29 cellular contexts compared by ENCODE assay signal in genomic region chr22:44002324-44002723, GRCh38.
"Had no signal": no experiment of that assay in that cellular context is flagged by ENCODE, and none has a peak within 500 bp of the region (broad histone marks: within the 10 kb centered on the region; RNA-seq: fewer than 3 reads in every experiment).

No MANE protein-coding gene starts in this region.

- H3K27ac ChIP-seq: coronary artery, esophagus squamous epithelium, heart right ventricle, left lung, prostate gland, right atrium auricular region, sigmoid colon, stomach, testis, tibial artery had no signal

- ATAC-seq: heart right ventricle; left cardiac atrium; left lung; mucosa of descending colon; natural killer cell treated with Interleukin-12 subunit alpha and Interleukin-12 subunit beta and Interleukin-15 and Interleukin-18, amount 100 ng/mL, for 72 hours; stimulated activated effector memory CD8-positive, alpha-beta T cell treated with anti-CD3 and anti-CD28 coated beads, Interleukin-12 subunit alpha, Interleukin-12 subunit beta, amount 100 ng/mL, for 72 hours had no signal

- H3K9me3 Mint-ChIP-seq: natural killer cell treated with Interleukin-12 subunit alpha and Interleukin-12 subunit beta and Interleukin-15 and Interleukin-18, amount 100 ng/mL, for 72 hours; stimulated activated effector memory CD8-positive, alpha-beta T cell treated with anti-CD3 and anti-CD28 coated beads, Interleukin-12 subunit alpha, Interleukin-12 subunit beta, amount 100 ng/mL, for 72 hours; type B pancreatic cell had no signal

- H3K36me3 ChIP-seq: prostate gland had no signal

- FAIRE-seq: islet of Langerhans had no signal

- H3K27me3 ChIP-seq: esophagus squamous epithelium, heart right ventricle, left lung, right atrium auricular region, sigmoid colon, stomach, testis, tibial artery had no signal

- DNase-seq: effector memory CD4-positive, alpha-beta T cell; erythroblast; esophagus squamous epithelium; foreskin melanocyte; glutamatergic neuron; heart right ventricle; hippocampal formation; left cardiac atrium; left lung; mucosa of descending colon; naive B cell; nucleus accumbens; sigmoid colon; stimulated activated CD4-positive, alpha-beta T cell treated with anti-CD3 and anti-CD28 coated beads, Interleukin-2, amount 100 ng/mL, for 24 hours; stimulated activated CD4-positive, alpha-beta T cell treated with anti-CD3 and anti-CD28 coated beads, Interleukin-4, amount 100 ng/mL, for 24 hours; stimulated activated naive CD4-positive, alpha-beta T cell treated with Interleukin-2 at 50 U/mL for 16 hours; stomach; substantia nigra; tibial artery had no signal

- H3K9me3 ChIP-seq: esophagus squamous epithelium, mucosa of descending colon, prostate gland, right atrium auricular region, sigmoid colon, testis, tibial artery had no signal

- H3K27me3 Mint-ChIP-seq: memory B cell; naive B cell; natural killer cell treated with Interleukin-12 subunit alpha and Interleukin-12 subunit beta and Interleukin-15 and Interleukin-18, amount 100 ng/mL, for 72 hours; type B pancreatic cell had no signal

- H3K4me3 ChIP-seq: coronary artery, esophagus squamous epithelium, heart right ventricle, left lung, lung, mucosa of descending colon, prostate gland, right atrium auricular region, sigmoid colon, stomach, testis, tibial artery had no signal

- H3K4me1 ChIP-seq: esophagus squamous epithelium, left lung, prostate gland, sigmoid colon, stomach, tibial artery had no signal

- H3K36me3 Mint-ChIP-seq: naive B cell; natural killer cell treated with Interleukin-12 subunit alpha and Interleukin-12 subunit beta and Interleukin-15 and Interleukin-18, amount 100 ng/mL, for 72 hours had no signal

- H3K27ac Mint-ChIP-seq: memory B cell; natural killer cell treated with Interleukin-12 subunit alpha and Interleukin-12 subunit beta and Interleukin-15 and Interleukin-18, amount 100 ng/mL, for 72 hours; type B pancreatic cell had no signal

- H3K4me3 Mint-ChIP-seq: memory B cell; naive B cell; natural killer cell treated with Interleukin-12 subunit alpha and Interleukin-12 subunit beta and Interleukin-15 and Interleukin-18, amount 100 ng/mL, for 72 hours; stimulated activated effector memory CD8-positive, alpha-beta T cell treated with anti-CD3 and anti-CD28 coated beads, Interleukin-12 subunit alpha, Interleukin-12 subunit beta, amount 100 ng/mL, for 72 hours; type B pancreatic cell had no signal
